ENCODE assay signal across 8 cellular contexts in genomic region chr18:58043452-58044369, GRCh38. TPM values are rescaled to one million over a fixed set of nuclear protein-coding genes. Genes with fewer than 3 reads are reported as not detected.
A peak's percentile ranks its signal among the peaks of the same experiment; 100 is the strongest.
DNase-seq lines count a peak whose midpoint lies in the region; ATAC-seq and TF ChIP-seq lines count a peak whose summit lies in the region.

TSS of gene NEDD4L (plus strand) at chr18:58044226. CDS start at chr18:58044661, 435 bp downstream.

- peak; percentile 75 for ATAC-seq in CD4-positive, alpha-beta T cell (ENCODE audit: poor library complexity)
- peak; percentile 69 for ATAC-seq in GM19452 (IDR thresholded peaks at IDR 0.05; ENCODE audit: unreplicated experiment)
- ATAC-seq in HG03571 (IDR thresholded peaks at IDR 0.05; ENCODE audit: unreplicated experiment) = peak; percentile 66
- ATAC-seq in memory B cell (ENCODE audit: low read depth) = peak; percentile 77

- H3K36me3 ChIP-seq in effector memory CD4-positive, alpha-beta T cell (ENCODE audit: control insufficient read depth, insufficient read depth, low read length) = no peaks in the 10 kb centered on the region

- H3K27ac ChIP-seq in CD4-positive, alpha-beta T cell (ENCODE audit: low read depth, low read length) = no peak within 1 kb of the TSS
- H3K27ac ChIP-seq in effector memory CD4-positive, alpha-beta T cell (ENCODE audit: insufficient read depth, low read length, poor library complexity, severe bottlenecking) = peak within 1 kb of the TSS; percentile 30

- H3K4me3 Mint-ChIP-seq in CD4-positive, alpha-beta T cell = peak within 1 kb of the TSS; percentile 97
- peak within 1 kb of the TSS; percentile 94 for H3K4me3 Mint-ChIP-seq in memory B cell

- DNase-seq in CD4-positive, alpha-beta T cell = peak; percentile 48 to 74 (median 62)
- DNase-seq in NCI-H82 treated with DMSO at 0.1 percent for 48 hours (lab: John Stamatoyannopoulos, UW; ENCODE audit: unreplicated experiment) (peak; percentile 60), memory B cell (ENCODE audit: low spot score in 2 of 2) (peak; percentile 77 to 79)
- DNase-seq in activated CD8-positive, alpha-beta memory T cell treated with anti-CD3 and anti-CD28 coated beads for 24 hours = peak; percentile 90
- DNase-seq in effector memory CD4-positive, alpha-beta T cell = peak; percentile 32 to 42 (median 33)
- peak; percentile 72 to 77 (median 73) for DNase-seq in stimulated activated CD4-positive, alpha-beta T cell treated with anti-CD3 and anti-CD28 coated beads, TNF-alpha, amount 100 ng/mL, for 48 hours (ENCODE audit: low read depth in 3 of 3)

- intact Hi-C loops in CD4-positive, alpha-beta T cell (cut with DNase I, micrococcal nuclease) = loop anchor here (1.0 to 10.0 kb wide), 9 partner anchors 79 to 1099 kb away; partner anchors contain the start of gene NARS1 (in 1 of the 2)

- H3K4me1 ChIP-seq in effector memory CD4-positive, alpha-beta T cell (ENCODE audit: control insufficient read depth, insufficient read depth, low read length, poor library complexity, severe bottlenecking) = peaks cover 9% of the 10 kb centered on the region

- H3K27me3 ChIP-seq in CD4-positive, alpha-beta T cell (ENCODE audit: control insufficient read depth, insufficient read depth, low read length) = no peaks in the 10 kb centered on the region
- H3K27me3 ChIP-seq in effector memory CD4-positive, alpha-beta T cell (replicated peaks; ENCODE audit: control insufficient read depth, insufficient read depth, low read length, poor library complexity, severe bottlenecking) = peaks cover 4% of the 10 kb centered on the region

- POLR2A ChIA-PET in CD4-positive, alpha-beta T cell (lab: Charles Lee) = interaction anchor here (1.0 kb wide), 2 partner anchors 78 to 278 kb away, joined by 3 to 9 read pairs; no protein-coding TSS in a partner anchor

- no peaks in the 10 kb centered on the region for H3K9me3 Mint-ChIP-seq in CD4-positive, alpha-beta T cell
- H3K9me3 Mint-ChIP-seq in memory B cell = no peaks in the 10 kb centered on the region

- CTCF ChIA-PET in CD4-positive, alpha-beta T cell (lab: Charles Lee) = interaction anchor here (0.6 to 1.8 kb wide), 12 partner anchors 9 to 413 kb away, joined by 3 to 23 read pairs (median 4); no protein-coding TSS in a partner anchor

- H3K27me3 Mint-ChIP-seq in CD4-positive, alpha-beta T cell = peaks cover 19% of the 10 kb centered on the region
- H3K27me3 Mint-ChIP-seq in memory B cell = no peaks in the 10 kb centered on the region

- H3K4me3 ChIP-seq in effector memory CD4-positive, alpha-beta T cell (ENCODE audit: insufficient read depth, low read depth, low read length, poor library complexity, severe bottlenecking) = peak within 1 kb of the TSS; percentile 74

- peaks cover 33% of the 10 kb centered on the region for H3K4me1 Mint-ChIP-seq in CD4-positive, alpha-beta T cell (ENCODE audit: low read depth)
- peaks cover 25% of the 10 kb centered on the region for H3K4me1 Mint-ChIP-seq in memory B cell

- TF ChIP-seq CTCF in CD4-positive, alpha-beta T cell (IDR thresholded peaks at IDR 0.05) = peak; percentile 80

- H3K27ac Mint-ChIP-seq in CD4-positive, alpha-beta T cell = peak within 1 kb of the TSS; percentile 75
- peak within 1 kb of the TSS; percentile 70 for H3K27ac Mint-ChIP-seq in memory B cell

- H3K9me3 ChIP-seq in CD4-positive, alpha-beta T cell (ENCODE audit: control insufficient read depth, low read length) = no peaks in the 10 kb centered on the region
- no peaks in the 10 kb centered on the region for H3K9me3 ChIP-seq in effector memory CD4-positive, alpha-beta T cell (ENCODE audit: control insufficient read depth, low read length)

- peaks cover 14% of the 10 kb centered on the region for H3K36me3 Mint-ChIP-seq in CD4-positive, alpha-beta T cell (ENCODE audit: low read depth)
- H3K36me3 Mint-ChIP-seq in memory B cell = no peaks in the 10 kb centered on the region

RNA-seq across cellular contexts. Expression of gene NEDD4L, which starts in this region (rescaled TPM):
- total RNA-seq in CD4-positive, alpha-beta T cell = 10 to 100 TPM; 11.2 to 13.7 TPM

Comparison
In these comparisons a context has a peak if more than half of its experiments do, and no peak if none do; other contexts are left out.
1. DNase-seq: peak in every context shown above with its lines; median percentile 90 in activated CD8-positive, alpha-beta memory T cell treated with anti-CD3 and anti-CD28 coated beads for 24 hours; 78 in memory B cell; 73 in stimulated activated CD4-positive, alpha-beta T cell treated with anti-CD3 and anti-CD28 coated beads, TNF-alpha, amount 100 ng/mL, for 48 hours; 62 in CD4-positive, alpha-beta T cell; 60 in NCI-H82 treated with DMSO at 0.1 percent for 48 hours; 33 in effector memory CD4-positive, alpha-beta T cell.